27 cellular contexts compared by ENCODE assay signal in the genomic region with DNA sequence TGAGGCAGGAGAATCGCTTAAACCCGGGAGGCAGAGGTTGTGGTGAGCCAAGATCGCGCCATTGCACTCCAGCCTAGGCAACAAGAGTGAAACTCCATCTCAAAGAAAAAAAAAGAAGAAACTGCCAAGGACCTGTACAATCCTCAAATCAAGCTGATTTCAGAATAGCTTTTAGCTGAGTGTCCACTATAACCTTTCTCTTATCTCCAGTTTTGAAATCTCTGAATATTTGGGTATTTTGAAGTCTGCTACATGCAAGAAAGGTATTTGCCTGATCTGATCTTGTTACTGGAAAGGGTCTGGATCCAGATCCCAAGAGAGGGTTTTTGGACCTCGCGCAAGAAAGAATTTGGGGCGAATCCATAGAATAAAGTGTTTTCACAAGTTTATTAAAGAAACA.
"Had no signal": no experiment of that assay in that cellular context is flagged by ENCODE, and none has a peak within 500 bp of the region (broad histone marks: within the 10 kb centered on the region; RNA-seq: fewer than 3 reads in every experiment).

No MANE protein-coding gene starts in this region.

- H3K9ac ChIP-seq: parathyroid adenoma had no signal

- H3K4me1 ChIP-seq: parathyroid adenoma, psoas muscle, right lobe of liver, sigmoid colon, spleen, stomach, tibial nerve, upper lobe of left lung, vagina had no signal

- H3K36me3 ChIP-seq: ovary had no signal

- H3K79me2 ChIP-seq: parathyroid adenoma had no signal

- H2AFZ ChIP-seq: parathyroid adenoma had no signal

- H3K9me3 ChIP-seq: neutrophil, ovary, psoas muscle, right lobe of liver, sigmoid colon, spleen, stomach, thoracic aorta, thyroid gland, tibial nerve, upper lobe of left lung, vagina had no signal

- H3K27me3 ChIP-seq: neutrophil, ovary, right lobe of liver, sigmoid colon, spleen, stomach, thyroid gland, tibial nerve, upper lobe of left lung, vagina had no signal

- H3K4me3 ChIP-seq: ovary, psoas muscle, right lobe of liver, sigmoid colon, spleen, stomach, thoracic aorta, thyroid gland, tibial nerve, upper lobe of left lung, vagina had no signal

- ATAC-seq: naive thymus-derived CD8-positive, alpha-beta T cell; natural killer cell treated with Interleukin-12 subunit alpha and Interleukin-12 subunit beta and Interleukin-15 and Interleukin-18, amount 100 ng/mL, for 72 hours; psoas muscle; right cardiac atrium; right lobe of liver; stimulated activated effector memory CD8-positive, alpha-beta T cell treated with anti-CD3 and anti-CD28 coated beads, Interleukin-12 subunit alpha, Interleukin-12 subunit beta, amount 100 ng/mL, for 72 hours; stimulated activated naive B cell treated with anti-CD40 and anti-IgM and Interleukin-4, amounts not matched to agents 10 μg/mL and 1 μg/mL and 100 μg/mL, for 72 hours had no signal

- H3K27ac ChIP-seq: neutrophil, ovary, parathyroid adenoma, psoas muscle, right lobe of liver, sigmoid colon, spleen, stomach, thoracic aorta, tibial nerve, upper lobe of left lung, vagina had no signal

- DNase-seq: naive thymus-derived CD8-positive, alpha-beta T cell; nephron progenitor cell; nucleus accumbens; ovary; posterior cingulate gyrus; psoas muscle; right cardiac atrium; right lobe of liver; sigmoid colon; small intestine; spleen; stimulated activated CD4-positive, alpha-beta T cell treated with anti-CD3 and anti-CD28 coated beads, Interleukin-15, amount 100 ng/mL, for 24 hours; stimulated activated CD4-positive, alpha-beta T cell treated with anti-CD3 and anti-CD28 coated beads, Interleukin-2, amount 100 ng/mL, for 24 hours; stimulated activated CD4-positive, alpha-beta T cell treated with anti-CD3 and anti-CD28 coated beads, Interleukin-2, amount 100 ng/mL, for 48 hours; stimulated activated CD4-positive, alpha-beta T cell treated with anti-CD3 and anti-CD28 coated beads, Interleukin-4, amount 100 ng/mL, for 24 hours; stimulated activated naive B cell treated with anti-CD40 and anti-IgM and Interleukin-4, amounts not matched to agents 10 μg/mL and 1 μg/mL and 100 μg/mL, for 72 hours; stimulated activated naive CD4-positive, alpha-beta T cell treated with Interleukin-2 at 50 U/mL for 16 hours; stomach; thyroid gland; upper lobe of left lung had no signal
